In genomic region chr19:16338470-16339360, GRCh38 we compare ENCODE assay signal across 8 cellular contexts. TPM values are rescaled to one million over a fixed set of nuclear protein-coding genes. Genes with fewer than 3 reads are reported as not detected.
DNase-seq lines count a peak whose midpoint lies in the region; ATAC-seq, FAIRE-seq and TF ChIP-seq lines count a peak whose summit lies in the region.

No MANE protein-coding gene starts in this region.

- H3K27me3 ChIP-seq in H1 (replicated peaks in 1 of 4; ENCODE audit: control insufficient read depth in 3 of 4, extremely low read depth in 1 of 4, insufficient read depth in 3 of 4, low read length in 3 of 4) = no peaks in the 10 kb centered on the region; a peak in 2 of 7 replicates

- H3K27me3 Mint-ChIP-seq in osteocyte (ENCODE audit: unreplicated experiment) (no peaks in the 10 kb centered on the region), type B pancreatic cell (peaks cover 5% of the 10 kb centered on the region)

- no peaks in the 10 kb centered on the region for H3K36me3 ChIP-seq in H1 (ENCODE audit: control insufficient read depth in 2 of 4, insufficient read depth in 4 of 4, low read length in 3 of 4)

- no peak overlapping the region for H3K4me2 ChIP-seq in H1 (ENCODE audit: insufficient read depth in 1 of 2, low read depth in 2 of 2, low read length in 2 of 2)

- H2BK15ac ChIP-seq in H1 (ENCODE audit: low read length) = no peak overlapping the region

- H3K79me1 ChIP-seq in H1 (ENCODE audit: low read depth, low read length) = no peaks in the 10 kb centered on the region

- no peaks in the 10 kb centered on the region for H3K9me3 ChIP-seq in H1 (ENCODE audit: insufficient read depth in 2 of 2, low read depth in 1 of 2, low read length in 1 of 2)

- no peak for FAIRE-seq in H1 (lab: Jason Lieb, UNC)

- CTCF ChIA-PET in AG04449 (lab: Yijun Ruan, JAX) = interaction anchor here (1.0 to 2.8 kb wide), 7 partner anchors 9 to 93 kb away, joined by 3 to 11 read pairs (median 5); no protein-coding TSS in a partner anchor
- CTCF ChIA-PET in H1 (lab: Charles Lee; ENCODE audit: partially characterized antibody) = interaction anchor here (0.6 to 1.6 kb wide), 12 partner anchors 10 to 92 kb away, joined by 3 to 6 read pairs (median 4); no protein-coding TSS in a partner anchor

- H3K4me1 Mint-ChIP-seq in osteocyte (ENCODE audit: unreplicated experiment) (peaks cover 43% of the 10 kb centered on the region), type B pancreatic cell (ENCODE audit: unreplicated experiment) (peaks cover 5% of the 10 kb centered on the region)

- H3K14ac ChIP-seq in H1 (ENCODE audit: insufficient read length) = no peak overlapping the region

- H2BK5ac ChIP-seq in H1 (ENCODE audit: low read depth, low read length) = no peak overlapping the region

- H3K23ac ChIP-seq in H1 (ENCODE audit: insufficient read length) = no peak overlapping the region

- ATAC-seq in activated CD4-positive, CD25-positive, alpha-beta regulatory T cell treated with anti-CD3 and anti-CD28 coated beads, Interleukin-2, amount 50 U/mL, for 24 hours = peak; percentile 51 to 67

- WGBS in H1 (ENCODE audit: extremely low coverage in 1 of 2, insufficient coverage in 1 of 2, insufficient read length in 1 of 2, insufficient replicate concordance in 2 of 2, low coverage in 1 of 2, low lambda C conversion rate in 2 of 2, missing lambda C conversion rate in 1 of 2), 2 experiments = 74% methylated on average over 30 of the region's 30 CpGs; no CpG with 5 or more reads in 1 of the 2 experiments

- H3K23me2 ChIP-seq in H1 (ENCODE audit: low read depth, low read length) = no peaks in the 10 kb centered on the region

- no peak overlapping the region for H4K5ac ChIP-seq in H1 (ENCODE audit: insufficient read length, low read depth, low read length)

- no peak overlapping the region for H2BK20ac ChIP-seq in H1 (ENCODE audit: low read length)

- TF ChIP-seq EP300 in H1 (IDR thresholded peaks at IDR 0.05; ENCODE audit: borderline replicate concordance in 1 of 2, low read depth in 2 of 2, low read length in 2 of 2) = no peak

- no peak overlapping the region for H3K27ac ChIP-seq in H1 (ENCODE audit: low read depth, low read length)

- H3K18ac ChIP-seq in H1 (ENCODE audit: extremely low read depth, low read length) = no peak overlapping the region; the same call in 1 of the 2 replicates

- POLR2A ChIA-PET in AG04449 (lab: Yijun Ruan, JAX) (interaction anchor here (0.7 to 3.1 kb wide), 6 partner anchors 8 to 22 kb away, joined by 3 to 48 read pairs (median 12); partner anchors contain the start of gene KLF2), H1 (lab: Charles Lee; ENCODE audit: partially characterized antibody) (interaction anchor here (0.6 to 1.9 kb wide), 4 partner anchors 8 to 115 kb away, joined by 3 to 5 read pairs (median 4); no protein-coding TSS in a partner anchor)

- H3K9me3 Mint-ChIP-seq in osteocyte (ENCODE audit: unreplicated experiment) = no peaks in the 10 kb centered on the region
- no peaks in the 10 kb centered on the region for H3K9me3 Mint-ChIP-seq in type B pancreatic cell

- H4K8ac ChIP-seq in H1 (ENCODE audit: extremely low read depth, insufficient read depth, low read length) = no peak overlapping the region

- no peak overlapping the region for H3K4ac ChIP-seq in H1 (replicated peaks; ENCODE audit: insufficient read length, low read depth, low read length)

- H4K20me1 ChIP-seq in H1 (replicated peaks in 1 of 2; ENCODE audit: control insufficient read depth in 1 of 2, insufficient read depth in 2 of 2, low read length in 2 of 2) = no peaks in the 10 kb centered on the region

- H2AFZ ChIP-seq in H1 (ENCODE audit: low read length) = no peak overlapping the region

- H3K4me1 ChIP-seq in H1 (replicated peaks in 1 of 4; ENCODE audit: control insufficient read depth in 3 of 4, insufficient read depth in 4 of 4, low read length in 3 of 4) = peaks cover 0 to 6% (median 5%) of the 10 kb centered on the region in 4 experiments; a peak in 4 of 7 replicates

- H3K9ac ChIP-seq in H1 (replicated peaks in 1 of 4; ENCODE audit: extremely low read depth in 1 of 4, low read depth in 3 of 4, low read length in 3 of 4) = no peak overlapping the region

- TF ChIP-seq CTCF in AG04449 (IDR thresholded peaks at IDR 0.05; ENCODE audit: insufficient read depth, low read length, missing control alignments) (peak; percentile 11), H1 (IDR thresholded peaks at IDR 0.05; ENCODE audit: control extremely low read depth in 1 of 3, insufficient read depth in 1 of 3, low read depth in 1 of 3, low read length in 3 of 3) (no peak), osteocyte (IDR thresholded peaks at IDR 0.05) (no peak), type B pancreatic cell (conservative IDR thresholded peaks at IDR 0.05) (no peak)

- H3K79me2 ChIP-seq in H1 (ENCODE audit: control insufficient read depth in 1 of 2, insufficient read depth in 2 of 2, low read length in 2 of 2) = no peaks in the 10 kb centered on the region

- H2AK5ac ChIP-seq in H1 (ENCODE audit: low read depth, low read length) = no peak overlapping the region

- no peak for TF ChIP-seq POLR2A in H1 (IDR thresholded peaks at IDR 0.05; ENCODE audit: control extremely low read depth in 1 of 2, low read depth in 2 of 2, low read length in 2 of 2)

- H3K4me3 ChIP-seq in AG04449 (ENCODE audit: low read depth, low read length) = no peak overlapping the region; the same call in 1 of the 2 replicates
- no peak overlapping the region for H3K4me3 ChIP-seq in H1 (ENCODE audit: extremely low read depth in 1 of 4, insufficient read depth in 2 of 4, low read depth in 3 of 4, low read length in 4 of 4)

- no peak overlapping the region for H3K56ac ChIP-seq in H1 (replicated peaks; ENCODE audit: insufficient read length, low read depth, low read length)

- H3K27ac Mint-ChIP-seq in osteocyte (ENCODE audit: unreplicated experiment) (peak overlapping the region; percentile 72), type B pancreatic cell (no peak overlapping the region)

- DNase-seq in AG04449 (ENCODE audit: low read depth, low spot score) (no peak), HCEC 1CT (peak; percentile 87), H1 (ENCODE audit: low read depth in 1 of 2, low spot score in 2 of 2) (no peak), osteocyte (ENCODE audit: extremely low spot score, unreplicated experiment) (no peak), NCI-H774 (lab: John Stamatoyannopoulos, UW) (no peak), type B pancreatic cell (ENCODE audit: extremely low spot score, unreplicated experiment) (no peak), GOT3 (lab: John Stamatoyannopoulos, UW) (no peak)

- H2BK12ac ChIP-seq in H1 (ENCODE audit: low read depth, low read length) = peak overlapping the region; percentile 87; the same call in 1 of the 2 replicates

- H4K91ac ChIP-seq in H1 (replicated peaks; ENCODE audit: insufficient read length, low read length) = no peak overlapping the region

- no peak overlapping the region for H2BK120ac ChIP-seq in H1 (replicated peaks; ENCODE audit: low read depth, low read length)

- H3K4me3 Mint-ChIP-seq in osteocyte (ENCODE audit: unreplicated experiment) (peak overlapping the region; percentile 33), type B pancreatic cell (no peak overlapping the region)

- H3K36me3 Mint-ChIP-seq in osteocyte (ENCODE audit: unreplicated experiment) = no peaks in the 10 kb centered on the region
- H3K36me3 Mint-ChIP-seq in type B pancreatic cell = no peaks in the 10 kb centered on the region

- no peak for TF ChIP-seq RAD21 in H1 (IDR thresholded peaks at IDR 0.05 in 1 of 2, conservative IDR thresholded peaks at IDR 0.05 in 1 of 2; ENCODE audit: low read depth in 2 of 2, low read length in 2 of 2)

TF ChIP-seq in H1, 55 proteins besides CTCF, POLR2A, EP300 and RAD21:
- TF ChIP-seq TEAD4 (IDR thresholded peaks at IDR 0.05; ENCODE audit: low read depth, low read length) (peak; percentile 68; the same call in 1 of the 2 replicates), CTBP2 (IDR thresholded peaks at IDR 0.05; ENCODE audit: borderline replicate concordance, insufficient read depth, insufficient read length, low read length) (no peak), GTF2F1 (IDR thresholded peaks at IDR 0.05; ENCODE audit: borderline replicate concordance, low read depth, low read length) (no peak)

RNA-seq across cellular contexts. Expression of gene KLF2, which starts 14.1 kb away (rescaled TPM):
- 0.19 and 0.52 TPM in 2 replicates for total RNA-seq in H1 (2021; fragmentation: NEBNext Ultra II Directional; extraction: Animal tissue kit (Norgen Biotek cat#: 25700))
- polyA plus RNA-seq in H1 (2011; rRNA removed) = 0.11 and 0.33 TPM in 2 replicates
- not detected for polyA plus RNA-seq in H1 (2011; cell fraction: cytosol; rRNA removed)
- polyA plus RNA-seq in H1 (2011; cell fraction: nucleus; rRNA removed) = 0.27 TPM
- 0.17 to 0.43 TPM (median 0.22 TPM) in 3 of 4 replicates, not detected in the other for polyA plus RNA-seq in H1 (2012, experiment 1 of 2)
- polyA plus RNA-seq in H1 (2012, experiment 2 of 2) = 0.35 TPM
- polyA plus RNA-seq in H1 (2013, experiment 1 of 2) = 0.32 TPM
- polyA plus RNA-seq in H1 (2013, experiment 2 of 2) = 0.31 TPM
- polyA minus RNA-seq in H1 (2011; rRNA and poly(A)+ RNA removed) = not detected in 2 replicates
- not detected for polyA minus RNA-seq in H1 (2011; cell fraction: cytosol; rRNA and poly(A)+ RNA removed)
- polyA minus RNA-seq in H1 (2011; cell fraction: nucleus; rRNA and poly(A)+ RNA removed) = 0.50 TPM
- total RNA-seq in osteocyte (41.4 and 55.5 TPM in 2 replicates), type B pancreatic cell (ENCODE audit: low replicate concordance) (1.4 and 2.1 TPM in 2 replicates)

Comparison
In these comparisons a context has a peak if more than half of its experiments do, and no peak if none do; other contexts are left out.
1. RNA of gene KLF2, which starts 14.1 kb away (total RNA-seq): 41.4 to 55.5 TPM in osteocyte; 1.4 to 2.1 TPM in type B pancreatic cell and 0.19 to 0.52 TPM in H1; every median in the first group is over 10 times any median in the second.